8 cellular contexts compared by ENCODE assay signal in genomic region chr17:48647103-48647963, GRCh38. TPM values are rescaled to one million over a fixed set of nuclear protein-coding genes. Genes with fewer than 3 reads are reported as not detected.
DNase-seq lines count a peak whose midpoint lies in the region; ATAC-seq and TF ChIP-seq lines count a peak whose summit lies in the region.

No MANE protein-coding gene starts in this region.

- H3K4me3 ChIP-seq in BJ (ENCODE audit: low read depth, low read length) (peak overlapping the region; percentile 4), HFF-Myc (replicated peaks; ENCODE audit: low read depth, low read length) (peak overlapping the region; percentile 28), astrocyte of the cerebellum (ENCODE audit: low read depth, low read length) (peak overlapping the region; percentile 29), mononuclear cell (ENCODE audit: low read length) (peak overlapping the region; percentile 35)

- CTCF ChIA-PET in BJ (lab: Yijun Ruan, JAX): interaction anchor here (0.5 to 0.6 kb wide), 2 partner anchors 14 to 237 kb away, joined by 3 read pairs; no protein-coding TSS in a partner anchor

- H3K4me1 ChIP-seq in mononuclear cell (ENCODE audit: insufficient read depth, low read length): peaks cover 15% of the 10 kb centered on the region

- in situ Hi-C loops in astrocyte of the cerebellum (cut with HindIII; ENCODE audit: low sequenced_read_pairs): no loop called here

- no peaks in the 10 kb centered on the region for H3K9me3 ChIP-seq in mononuclear cell (ENCODE audit: low read depth, low read length)

- H3K27me3 ChIP-seq in BJ (ENCODE audit: control insufficient read depth, insufficient read depth, low read length): peaks cover 45% of the 10 kb centered on the region
- H3K27me3 ChIP-seq in mononuclear cell (ENCODE audit: insufficient read depth, low read length): peaks cover 70% of the 10 kb centered on the region

- POLR2A ChIA-PET in BJ (lab: Charles Lee): no interaction called here

- no peak for ATAC-seq in left lobe of liver

- DNase-seq in BJ (ENCODE audit: low read depth) (no peak), HFF-Myc (ENCODE audit: extremely low read depth, low read depth) (no peak), astrocyte of the cerebellum (ENCODE audit: low read depth) (no peak), NCI-H2171 (lab: John Stamatoyannopoulos, UW) (no peak), left lobe of liver (ENCODE audit: low spot score) (no peak)
- no peak for DNase-seq in activated CD8-positive, alpha-beta memory T cell treated with anti-CD3 and anti-CD28 coated beads, Interleukin-2, amount 50 U/mL, for 48 hours
- DNase-seq in stimulated activated CD4-positive, alpha-beta T cell treated with anti-CD3 and anti-CD28 coated beads, Interleukin-1b, Interleukin-23, amount 100 ng/mL, for 48 hours: no peak

- no peaks in the 10 kb centered on the region for H3K36me3 ChIP-seq in BJ (ENCODE audit: control insufficient read depth, insufficient read depth, low read length)

- TF ChIP-seq CTCF in BJ (IDR thresholded peaks at IDR 0.05; ENCODE audit: insufficient read depth, low read depth, low read length) (no peak), HFF-Myc (IDR thresholded peaks at IDR 0.05; ENCODE audit: low read depth, low read length, missing control alignments) (no peak), astrocyte of the cerebellum (IDR thresholded peaks at IDR 0.05; ENCODE audit: low read depth, low read length, missing control alignments) (no peak)

RNA-seq across cellular contexts. Expression of gene HOXB9, which starts 21.2 kb away (rescaled TPM):
- not detected in 2 replicates for polyA plus RNA-seq in BJ (2011; rRNA removed)
- polyA minus RNA-seq in BJ (2011; rRNA and poly(A)+ RNA removed): not detected in 2 replicates
- total RNA-seq in mononuclear cell (not detected), left lobe of liver (0.13 TPM)

RNA-seq across cellular contexts. Expression of gene HOXB8, which starts 32.2 kb away (rescaled TPM):
- not detected in 2 replicates for polyA plus RNA-seq in BJ (2011; rRNA removed)
- polyA minus RNA-seq in BJ (2011; rRNA and poly(A)+ RNA removed): not detected in 2 replicates
- total RNA-seq in mononuclear cell (0.10 TPM), left lobe of liver (0.15 TPM)

RNA-seq across cellular contexts. Expression of gene HOXB7, which starts 36.5 kb away (rescaled TPM):
- polyA plus RNA-seq in BJ (2011; rRNA removed): not detected in 2 replicates
- not detected in 2 replicates for polyA minus RNA-seq in BJ (2011; rRNA and poly(A)+ RNA removed)
- total RNA-seq in mononuclear cell: 0.10 TPM
- total RNA-seq in left lobe of liver: 0.50 TPM

RNA-seq across cellular contexts. Expression of gene HOXB6, which starts 42.5 kb away (rescaled TPM):
- not detected in 2 replicates for polyA plus RNA-seq in BJ (2011; rRNA removed)
- polyA minus RNA-seq in BJ (2011; rRNA and poly(A)+ RNA removed): not detected in 2 replicates
- total RNA-seq in mononuclear cell (not detected), left lobe of liver (0.83 TPM)

RNA-seq across cellular contexts. Expression of gene HOXB5, which starts 53.8 kb away (rescaled TPM):
- polyA plus RNA-seq in BJ (2011; rRNA removed): not detected in 2 replicates
- not detected in 2 replicates for polyA minus RNA-seq in BJ (2011; rRNA and poly(A)+ RNA removed)
- not detected for total RNA-seq in mononuclear cell
- 0.55 TPM for total RNA-seq in left lobe of liver
